In genomic region chr19:50090706-50091105, GRCh38 we compare ENCODE assay signal across 8 cellular contexts.
DNase-seq lines count a peak whose midpoint lies in the region; ATAC-seq and TF ChIP-seq lines count a peak whose summit lies in the region.
"Not testable (repeated sequence)": the region's sequence is repeated elsewhere in the genome, so short reads cannot be mapped to it uniquely, and the experiment has no call there.

No MANE protein-coding gene starts in this region.

- not testable (repeated sequence) for H3K4me3 Mint-ChIP-seq in natural killer cell

- not testable (repeated sequence) for ATAC-seq in natural killer cell

- H3K36me3 Mint-ChIP-seq in natural killer cell: not testable (repeated sequence)

- not testable (repeated sequence) for H3K27ac ChIP-seq in A673 (ENCODE audit: low read depth, low read length, poor library complexity, severe bottlenecking)

- POLR2A ChIA-PET in A673 (lab: Charles Lee; ENCODE audit: low non-redundant PET): not testable (repeated sequence)

- BruUV-seq in A673 (replicated peaks; lab: Mats Ljungman, UMichigan): not testable (repeated sequence)

- H3K9me3 ChIP-seq in A673 (ENCODE audit: low read depth, low read length, poor library complexity, severe bottlenecking): not testable (repeated sequence)

- H3K27me3 ChIP-seq in A673 (replicated peaks; ENCODE audit: insufficient read depth, low read depth, low read length, poor library complexity): not testable (repeated sequence)

- H3K27me3 Mint-ChIP-seq in natural killer cell (ENCODE audit: low read depth in 2 of 2): not testable (repeated sequence)

- not testable (repeated sequence) for H3K4me1 Mint-ChIP-seq in natural killer cell

- H3K9me3 Mint-ChIP-seq in natural killer cell: not testable (repeated sequence)

- CTCF ChIA-PET in A673 (lab: Charles Lee): not testable (repeated sequence)

- not testable (repeated sequence) for H3K27ac Mint-ChIP-seq in natural killer cell

- H3K36me3 ChIP-seq in A673 (ENCODE audit: insufficient read depth, low read length, poor library complexity, severe bottlenecking): not testable (repeated sequence)

- intact Hi-C loops in A673 (cut with micrococcal nuclease; ENCODE audit: unreplicated experiment); natural killer cell (cut with micrococcal nuclease): not testable (repeated sequence)

- H3K4me3 ChIP-seq in A673 (ENCODE audit: low read depth, low read length, poor library complexity, severe bottlenecking); WI38 (ENCODE audit: low read depth, low read length); cardiac fibroblast (replicated peaks in 1 of 2; ENCODE audit: low read depth in 2 of 2, low read length in 2 of 2): not testable (repeated sequence)

- H3K4me1 ChIP-seq in A673 (ENCODE audit: insufficient read depth, low read length, poor library complexity, severe bottlenecking): not testable (repeated sequence)

- TF ChIP-seq CTCF in A673 (conservative IDR thresholded peaks at IDR 0.05; ENCODE audit: low read depth, low read length): peak; percentile 48
- peak; percentile 42; the same call in 2 of the 3 replicates for TF ChIP-seq CTCF in GM12872 (IDR thresholded peaks at IDR 0.05; ENCODE audit: insufficient read depth, low read depth, low read length)
- TF ChIP-seq CTCF in WI38 (IDR thresholded peaks at IDR 0.05; ENCODE audit: low read depth, low read length): peak; percentile 30; the same call in 1 of the 2 replicates
- TF ChIP-seq CTCF in cardiac fibroblast (IDR thresholded peaks at IDR 0.05; ENCODE audit: low read depth, low read length): peak; percentile 33
- TF ChIP-seq CTCF in natural killer cell (IDR thresholded peaks at IDR 0.05): not testable (repeated sequence)

- DNase-seq in A673 (ENCODE audit: low spot score) (peak; percentile 42), NAMALWA (ENCODE audit: low spot score) (peak; percentile 63), activated T-cell treated with anti-CD3 and anti-CD28 coated beads for 48 hours (ENCODE audit: low read depth) (peak; percentile 37), natural killer cell (peak; percentile 22)
- DNase-seq in cardiac fibroblast (ENCODE audit: low read depth in 2 of 2): not testable (repeated sequence)
- peak; percentile 15 for DNase-seq in stimulated activated CD8-positive, alpha-beta memory T cell treated with anti-CD3 and anti-CD28 coated beads, Interleukin-12 subunit alpha, Interleukin-12 subunit beta, amount 100 ng/mL, for 1 hour (ENCODE audit: low read depth)
